In genomic region chr6:136251394-136251793, GRCh38 we compare ENCODE assay signal across 1 cellular context.
TF ChIP-seq lines count a peak whose summit lies in the region.

No MANE protein-coding gene starts in this region.

TF ChIP-seq in endothelial cell of umbilical vein, 7 proteins besides CTCF, POLR2A, EP300 and RAD21 (continued from another document):
- TF ChIP-seq GATA2 (IDR thresholded peaks at IDR 0.05; ENCODE audit: insufficient read depth, insufficient read length, low read depth, low read length): no peak
- TF ChIP-seq MAX (IDR thresholded peaks at IDR 0.05; ENCODE audit: insufficient read depth, insufficient read length): no peak
